Comparison of ENCODE assay signal across 15 cellular contexts in the genomic region with DNA sequence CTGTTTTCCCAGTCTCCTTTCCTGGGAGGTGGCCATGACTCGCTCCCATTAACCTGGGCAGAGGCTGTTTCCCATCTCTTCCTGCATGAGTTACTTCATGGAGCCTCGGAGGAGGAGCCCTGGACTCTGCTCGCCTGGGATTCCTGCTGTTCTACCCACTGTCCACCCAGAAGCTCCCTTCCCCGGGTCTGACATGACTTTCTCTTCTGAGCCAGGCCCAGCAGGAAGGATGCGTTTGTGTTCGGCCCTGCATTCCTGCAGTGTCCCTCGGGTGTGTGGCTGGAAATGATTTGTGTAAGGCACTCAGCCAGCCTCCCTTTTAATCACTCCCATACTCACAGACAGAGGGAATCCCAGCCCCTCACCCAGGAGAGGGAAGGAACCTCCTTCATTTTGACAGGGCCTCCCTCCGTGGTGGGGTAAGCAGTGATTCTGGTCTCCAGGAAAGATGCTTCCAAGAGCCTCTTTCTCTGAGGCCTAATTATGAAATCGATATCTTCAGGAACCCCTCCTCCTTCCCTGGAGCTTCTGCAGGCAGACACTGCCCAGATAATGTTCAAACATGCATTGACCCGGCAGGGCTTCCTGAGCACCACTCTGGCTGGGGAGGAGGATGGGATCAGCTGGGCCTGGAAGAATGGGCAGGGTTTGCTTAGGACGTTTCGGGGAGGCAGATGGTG. TPM values are rescaled to one million over a fixed set of nuclear protein-coding genes. Genes with fewer than 3 reads are reported as not detected.
DNase-seq lines count a peak whose midpoint lies in the region; ATAC-seq, FAIRE-seq and TF ChIP-seq lines count a peak whose summit lies in the region.
"Had no signal": no experiment of that assay in that cellular context is flagged by ENCODE, and none has a peak within 500 bp of the region (broad histone marks: within the 10 kb centered on the region; RNA-seq: fewer than 3 reads in every experiment).

No MANE protein-coding gene starts in this region.

- no peak overlapping the region for H3K4me3 ChIP-seq in left ventricle myocardium inferior
- H3K4me3 ChIP-seq: cardiac muscle cell had no signal

- no peak overlapping the region for H3K4me3 Mint-ChIP-seq in activated T-helper 2 cell treated with anti-CD3 and anti-CD28 coated beads, Interferon-gamma antibody, Interleukin-2, Interleukin-4, amounts not matched to agents 10 μg/mL and 5 μg/mL and 100 μg/mL, durations not matched to agents 14 hours and 24 hours and 36 hours (ENCODE audit: low read depth)
- H3K4me3 Mint-ChIP-seq: naive thymus-derived CD8-positive, alpha-beta T cell had no signal

- ATAC-seq in sciatic nerve (peak; percentile 75), GM19395 (IDR thresholded peaks at IDR 0.05; ENCODE audit: unreplicated experiment) (no peak), HG03175 (IDR thresholded peaks at IDR 0.05; ENCODE audit: unreplicated experiment) (no peak)
- ATAC-seq: naive thymus-derived CD8-positive, alpha-beta T cell had no signal

- no peak for TF ChIP-seq CTCF in left ventricle myocardium inferior (IDR thresholded peaks at IDR 0.05; ENCODE audit: borderline replicate concordance)

- H3K27me3 Mint-ChIP-seq in activated T-helper 2 cell treated with anti-CD3 and anti-CD28 coated beads, Interferon-gamma antibody, Interleukin-2, Interleukin-4, amounts not matched to agents 10 μg/mL and 5 μg/mL and 100 μg/mL, durations not matched to agents 14 hours and 24 hours and 36 hours (ENCODE audit: low read depth): peaks cover 9% of the 10 kb centered on the region
- H3K27me3 Mint-ChIP-seq: naive thymus-derived CD8-positive, alpha-beta T cell had no signal

- peak overlapping the region; percentile 19 for H3K27ac ChIP-seq in left ventricle myocardium inferior (replicated peaks)
- H3K27ac ChIP-seq: cardiac muscle cell had no signal

- no peak for FAIRE-seq in GM12891 (lab: Jason Lieb, UNC)

- no peaks in the 10 kb centered on the region for H3K9me3 Mint-ChIP-seq in activated T-helper 2 cell treated with anti-CD3 and anti-CD28 coated beads, Interferon-gamma antibody, Interleukin-2, Interleukin-4, amounts not matched to agents 10 μg/mL and 5 μg/mL and 100 μg/mL, durations not matched to agents 14 hours and 24 hours and 36 hours
- H3K9me3 Mint-ChIP-seq: naive thymus-derived CD8-positive, alpha-beta T cell had no signal

- no peaks in the 10 kb centered on the region for H3K27me3 ChIP-seq in left ventricle myocardium inferior (ENCODE audit: low read depth)
- H3K27me3 ChIP-seq: cardiac muscle cell had no signal

- no peak overlapping the region for H3K27ac Mint-ChIP-seq in activated T-helper 2 cell treated with anti-CD3 and anti-CD28 coated beads, Interferon-gamma antibody, Interleukin-2, Interleukin-4, amounts not matched to agents 10 μg/mL and 5 μg/mL and 100 μg/mL, durations not matched to agents 14 hours and 24 hours and 36 hours

- no peaks in the 10 kb centered on the region for H3K4me1 Mint-ChIP-seq in activated T-helper 2 cell treated with anti-CD3 and anti-CD28 coated beads, Interferon-gamma antibody, Interleukin-2, Interleukin-4, amounts not matched to agents 10 μg/mL and 5 μg/mL and 100 μg/mL, durations not matched to agents 14 hours and 24 hours and 36 hours (ENCODE audit: low read depth)

- TF ChIP-seq POLR2A in GM12891 (IDR thresholded peaks at IDR 0.05; ENCODE audit: low read depth, low read length): no peak

- DNase-seq in HT1080 (ENCODE audit: low read depth): peak; percentile 68
- peak; percentile 39 for DNase-seq in astrocyte of the hippocampus (ENCODE audit: low read depth, low spot score)
- no peak for DNase-seq in left ventricle myocardium inferior
- DNase-seq in sciatic nerve (ENCODE audit: low spot score): peak; percentile 66
- DNase-seq in activated T-helper 2 cell treated with anti-CD3 and anti-CD28 coated beads, Interferon-gamma antibody, Interleukin-2, Interleukin-4, amounts not matched to agents 10 μg/mL and 5 μg/mL and 100 μg/mL, durations not matched to agents 14 hours and 24 hours and 36 hours (ENCODE audit: low spot score): no peak
- no peak for DNase-seq in GM12891 (ENCODE audit: insufficient read length, low spot score)
- DNase-seq: DMS53; GOT3; hippocampal formation; naive thymus-derived CD8-positive, alpha-beta T cell; NCI-H2081 treated with DMSO at 0.1 percent for 48 hours; stimulated activated CD4-positive, alpha-beta T cell treated with anti-CD3 and anti-CD28 coated beads, Interleukin-2, amount 100 ng/mL, for 24 hours had no signal

- H3K36me3 ChIP-seq in left ventricle myocardium inferior: no peaks in the 10 kb centered on the region
- H3K36me3 ChIP-seq: cardiac muscle cell had no signal

- intact Hi-C loops in left ventricle myocardium inferior (cut with micrococcal nuclease): no loop called here
- intact Hi-C loops in sciatic nerve (cut with DNase I): no loop called here
- intact Hi-C loops in activated T-helper 2 cell treated with anti-CD3 and anti-CD28 coated beads, Interferon-gamma antibody, Interleukin-2, Interleukin-4, amounts not matched to agents 10 μg/mL and 5 μg/mL and 100 μg/mL, durations not matched to agents 14 hours and 24 hours and 36 hours (cut with micrococcal nuclease): no loop called here

- H3K4me1 ChIP-seq in left ventricle myocardium inferior: peaks cover 30% of the 10 kb centered on the region

- H3K36me3 Mint-ChIP-seq in activated T-helper 2 cell treated with anti-CD3 and anti-CD28 coated beads, Interferon-gamma antibody, Interleukin-2, Interleukin-4, amounts not matched to agents 10 μg/mL and 5 μg/mL and 100 μg/mL, durations not matched to agents 14 hours and 24 hours and 36 hours (ENCODE audit: low read depth): no peaks in the 10 kb centered on the region
- H3K36me3 Mint-ChIP-seq: naive thymus-derived CD8-positive, alpha-beta T cell had no signal

- H3K9me3 ChIP-seq in left ventricle myocardium inferior (replicated peaks): no peaks in the 10 kb centered on the region

TF ChIP-seq in GM12891, 5 proteins besides CTCF, POLR2A, EP300 and RAD21:
- TF ChIP-seq SPI1 (IDR thresholded peaks at IDR 0.05; ENCODE audit: low read depth, low read length): no peak
- no peak for TF ChIP-seq TAF1 (IDR thresholded peaks at IDR 0.05; ENCODE audit: low read depth, low read length)
- no peak for TF ChIP-seq PAX5 (IDR thresholded peaks at IDR 0.05; ENCODE audit: insufficient read depth, low read length, severe bottlenecking)
- TF ChIP-seq POU2F2 (IDR thresholded peaks at IDR 0.05; ENCODE audit: low read depth, low read length): no peak
- TF ChIP-seq POLR2AphosphoS5 (IDR thresholded peaks at IDR 0.05; ENCODE audit: low read depth, low read length): no peak

RNA-seq across cellular contexts. Expression of a gene that starts 41.6 kb away (rescaled TPM):
- 36.3 and 55.2 TPM in 2 replicates for total RNA-seq in HT1080 (2014; rRNA removed; shearing (Covaris generic))
- polyA plus RNA-seq in HT1080 (2015; cell fraction: cytosol; rRNA removed): 86.7 and 110 TPM in 2 replicates
- 260 and 294 TPM in 2 replicates for polyA plus RNA-seq in HT1080 (2015; cell fraction: nucleus; rRNA removed)
- total RNA-seq in left ventricle myocardium inferior: 60.1 TPM
- total RNA-seq in sciatic nerve: 116 TPM
- total RNA-seq in activated T-helper 2 cell treated with anti-CD3 and anti-CD28 coated beads, Interferon-gamma antibody, Interleukin-2, Interleukin-4, amounts not matched to agents 10 μg/mL and 5 μg/mL and 100 μg/mL, durations not matched to agents 14 hours and 24 hours and 36 hours: 77.5 and 84.1 TPM in 2 replicates
- 18.2 TPM for polyA plus RNA-seq in GM12891 (2012; ENCODE audit: low read depth, missing spikeins)

Comparison
In these comparisons a context has a peak if more than half of its experiments do, and no peak if none do; other contexts are left out.
1. DNase-seq: peak in HT1080 (single experiment), astrocyte of the hippocampus (single experiment) and sciatic nerve (single experiment); none in left ventricle myocardium inferior (single experiment), activated T-helper 2 cell treated with anti-CD3 and anti-CD28 coated beads, Interferon-gamma antibody, Interleukin-2, Interleukin-4, amounts not matched to agents 10 μg/mL and 5 μg/mL and 100 μg/mL, durations not matched to agents 14 hours and 24 hours and 36 hours (single experiment) and GM12891 (single experiment).